In genomic region chr5:128885649-128886255, GRCh38 we compare ENCODE assay signal across 22 cellular contexts.
DNase-seq lines count a peak whose midpoint lies in the region; ATAC-seq and TF ChIP-seq lines count a peak whose summit lies in the region.
"Had no signal": no experiment of that assay in that cellular context is flagged by ENCODE, and none has a peak within 500 bp of the region (broad histone marks: within the 10 kb centered on the region; RNA-seq: fewer than 3 reads in every experiment).

No MANE protein-coding gene starts in this region.

- intact Hi-C loops in Right ventricle myocardium inferior (cut with DNase I) = no loop called here
- intact Hi-C loops in left lung (cut with DNase I) = no loop called here
- intact Hi-C loops in upper lobe of right lung (cut with DNase I) = no loop called here
- intact Hi-C loops in posterior vena cava (cut with DNase I) = no loop called here

- H3K27me3 ChIP-seq in right atrium auricular region (no peaks in the 10 kb centered on the region), cardiac muscle cell (no peaks in the 10 kb centered on the region), left lung (no peaks in the 10 kb centered on the region), upper lobe of right lung (no peaks in the 10 kb centered on the region)
- H3K27me3 ChIP-seq: BLaER1 had no signal

- H3K27ac ChIP-seq in right atrium auricular region = peak overlapping the region in 1 of 2 donors; percentile 47
- H3K27ac ChIP-seq in cardiac muscle cell = peak overlapping the region; percentile 98
- no peak overlapping the region for H3K27ac ChIP-seq in left lung
- H3K27ac ChIP-seq in upper lobe of right lung = no peak overlapping the region
- H3K27ac ChIP-seq: 22Rv1, BLaER1, C4-2B, GM23248 had no signal

- H3K36me3 ChIP-seq in right atrium auricular region (no peaks in the 10 kb centered on the region), cardiac muscle cell (no peaks in the 10 kb centered on the region), left lung (no peaks in the 10 kb centered on the region), upper lobe of right lung (no peaks in the 10 kb centered on the region)
- H3K36me3 ChIP-seq: BLaER1 had no signal

- TF ChIP-seq CTCF in right atrium auricular region (IDR thresholded peaks at IDR 0.05) (no peak), cardiac muscle cell (IDR thresholded peaks at IDR 0.05; ENCODE audit: low read depth, low read length) (no peak), left lung (IDR thresholded peaks at IDR 0.05) (no peak), upper lobe of right lung (IDR thresholded peaks at IDR 0.05) (no peak)

- H3K9me3 ChIP-seq in right atrium auricular region = peaks cover 0 to 5% of the 10 kb centered on the region in 2 donors
- no peaks in the 10 kb centered on the region for H3K9me3 ChIP-seq in cardiac muscle cell (ENCODE audit: low read depth)
- H3K9me3 ChIP-seq in left lung = no peaks in the 10 kb centered on the region
- no peaks in the 10 kb centered on the region for H3K9me3 ChIP-seq in upper lobe of right lung
- H3K9me3 ChIP-seq: Caco-2 had no signal

- peak; percentile 65 for ATAC-seq in Right ventricle myocardium inferior
- ATAC-seq in left lung = peak; percentile 86
- ATAC-seq in upper lobe of right lung = peak; percentile 78
- no peak for ATAC-seq in HG03108 (IDR thresholded peaks at IDR 0.05; ENCODE audit: unreplicated experiment)
- ATAC-seq: CD8-positive, alpha-beta T cell; GM12878 had no signal

- H3K4me3 ChIP-seq in right atrium auricular region = no peak overlapping the region
- no peak overlapping the region for H3K4me3 ChIP-seq in cardiac muscle cell
- no peak overlapping the region for H3K4me3 ChIP-seq in left lung
- H3K4me3 ChIP-seq in upper lobe of right lung = no peak overlapping the region
- H3K4me3 ChIP-seq: BLaER1, GM12878, GM23248 had no signal

- no peak for DNase-seq in Right ventricle myocardium inferior (ENCODE audit: missing footprints)
- no peak for DNase-seq in right atrium auricular region (ENCODE audit: low spot score)
- DNase-seq in cardiac muscle cell (ENCODE audit: low read depth in 1 of 2, low spot score in 1 of 2) = peak in 1 of 2 donors; percentile 85
- DNase-seq in left lung = no peak
- DNase-seq in upper lobe of right lung = no peak
- no peak for DNase-seq in iPS-NIHi7 (ENCODE audit: extremely low spot score)
- DNase-seq in posterior vena cava (ENCODE audit: low spot score) = no peak
- DNase-seq: Caco-2; CD4-positive, CD25-positive, alpha-beta regulatory T cell; CD8-positive, alpha-beta T cell; DMS153; DMS79; EL; GDM1; GM23248; H7; HCEC 1CT had no signal

- no peaks in the 10 kb centered on the region for H3K4me1 ChIP-seq in right atrium auricular region
- peaks cover 43% of the 10 kb centered on the region for H3K4me1 ChIP-seq in cardiac muscle cell (ENCODE audit: low read depth)
- no peaks in the 10 kb centered on the region for H3K4me1 ChIP-seq in left lung
- no peaks in the 10 kb centered on the region for H3K4me1 ChIP-seq in upper lobe of right lung
- H3K4me1 ChIP-seq: Caco-2 had no signal
